11 cellular contexts compared by ENCODE assay signal in the genomic region with DNA sequence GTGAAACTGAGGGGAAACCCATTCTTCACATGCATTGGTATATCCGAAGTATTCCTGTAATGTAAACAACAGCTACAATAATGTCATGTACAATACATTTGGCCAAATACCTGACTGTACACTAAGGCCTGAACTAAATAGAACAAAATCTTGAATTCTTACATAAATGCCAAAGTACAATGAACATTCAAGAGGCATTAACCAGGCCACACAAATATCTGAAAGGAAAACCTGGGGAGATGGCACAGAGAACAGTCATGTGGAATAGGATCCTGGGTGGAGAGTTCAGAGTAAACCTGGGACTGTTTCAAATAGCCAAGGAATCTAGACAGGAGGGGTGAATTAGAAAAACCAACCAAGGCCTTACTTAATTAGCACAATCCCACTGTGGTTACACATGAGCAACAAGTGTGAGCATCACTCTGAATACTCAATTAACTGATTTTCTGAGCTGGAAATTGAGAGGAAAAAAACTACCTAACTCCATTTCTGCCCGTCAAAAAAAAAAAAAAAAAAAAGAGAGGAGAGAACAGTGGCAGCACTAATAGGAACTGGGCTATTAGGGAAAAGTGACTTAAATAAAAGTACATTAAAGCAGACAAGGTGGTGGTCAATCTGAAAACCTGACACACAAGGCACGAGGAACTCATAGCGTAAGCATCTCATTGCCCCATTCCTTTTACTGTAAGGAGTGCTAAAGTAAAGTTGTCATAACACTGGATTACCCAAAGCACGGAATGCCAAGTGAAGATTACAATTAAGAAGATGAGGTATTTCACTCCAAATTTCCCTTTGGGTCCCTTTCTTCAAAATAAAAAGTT. TPM values are rescaled to one million over a fixed set of nuclear protein-coding genes. Genes with fewer than 3 reads are reported as not detected.
A peak's percentile ranks its signal among the peaks of the same experiment; 100 is the strongest.
DNase-seq lines count a peak whose midpoint lies in the region; ATAC-seq, FAIRE-seq and TF ChIP-seq lines count a peak whose summit lies in the region.
"Had no signal": no experiment of that assay in that cellular context is flagged by ENCODE, and none has a peak within 500 bp of the region (broad histone marks: within the 10 kb centered on the region; RNA-seq: fewer than 3 reads in every experiment).

No MANE protein-coding gene starts in this region.

- H3K4me3 Mint-ChIP-seq in brain, result peak overlapping the region in 1 of 5 experiments; percentile 49

- no peak for TF ChIP-seq EP300 in A549 (IDR thresholded peaks at IDR 0.05)

- no peak for ATAC-seq in A549

- H3K36me3 Mint-ChIP-seq in brain, result peaks cover 51% of the 10 kb centered on the region

- no peak overlapping the region for H3K9ac ChIP-seq in mucosa of rectum (ENCODE audit: low read depth in 1 of 2, low read length in 2 of 2)

- H3K4me3 ChIP-seq in A549 (no peak overlapping the region), mucosa of rectum (ENCODE audit: low read length in 2 of 2) (no peak overlapping the region)

- H3K9me3 ChIP-seq in A549 (no peaks in the 10 kb centered on the region), mucosa of rectum (ENCODE audit: control insufficient read depth in 2 of 2, low read length in 2 of 2) (no peaks in the 10 kb centered on the region)

- peak overlapping the region in 3 of 5 experiments; percentile 38 to 76 (median 76) for H3K27ac Mint-ChIP-seq in brain

- H3K27ac ChIP-seq in A549 (no peak overlapping the region), mucosa of rectum (ENCODE audit: low read depth in 2 of 2, low read length in 2 of 2) (peak overlapping the region; percentile 69 to 78)

- DNase-seq in A549 (ENCODE audit: low read depth in 1 of 2, low spot score in 1 of 2), result no peak
- no peak for DNase-seq in HEK293T (ENCODE audit: extremely low spot score)
- DNase-seq in NOMO-1 (lab: John Stamatoyannopoulos, UW; ENCODE audit: unreplicated experiment in 2 of 2), result no peak
- DNase-seq in putamen (ENCODE audit: low spot score), result no peak
- DNase-seq in HCEC 1CT, result no peak
- no peak for DNase-seq in GDM1 (lab: John Stamatoyannopoulos, UW)
- DNase-seq: COR-L47, hypothalamus had no signal

- no peak for TF ChIP-seq RAD21 in A549 (conservative IDR thresholded peaks at IDR 0.05 in 1 of 2, IDR thresholded peaks at IDR 0.05 in 1 of 2)

- H3K27me3 ChIP-seq in mucosa of rectum (ENCODE audit: control insufficient read depth in 2 of 2, insufficient read depth in 2 of 2, low read length in 2 of 2), result no peaks in the 10 kb centered on the region

- 73% methylated on average over 5 of the region's 5 CpGs for WGBS in A549 (ENCODE audit: missing lambda C conversion rate)

- peaks cover 17 to 25% of the 10 kb centered on the region in 2 donors for H3K36me3 ChIP-seq in mucosa of rectum (ENCODE audit: control insufficient read depth in 2 of 2, insufficient read depth in 2 of 2, low read length in 2 of 2)

- no peak for TF ChIP-seq POLR2A in A549 (IDR thresholded peaks at IDR 0.05; ENCODE audit: low read length)

- H3K4me1 ChIP-seq in A549 (peaks cover 54% of the 10 kb centered on the region), mucosa of rectum (ENCODE audit: control insufficient read depth in 2 of 2, insufficient read depth in 2 of 2, low read length in 2 of 2) (peaks cover 47 to 57% of the 10 kb centered on the region in 2 donors)

- peaks cover 5% of the 10 kb centered on the region for H3K27me3 Mint-ChIP-seq in brain

- CTCF ChIA-PET in A549 (lab: Yijun Ruan, JAX) (interaction anchor here (0.6 to 4.6 kb wide), 10 partner anchors 9 to 318 kb away, joined by 3 to 17 read pairs (median 4); no protein-coding TSS in a partner anchor), HEK293T (lab: Yijun Ruan, JAX) (interaction anchor here (1.0 to 1.4 kb wide), 2 partner anchors 13 to 18 kb away, joined by 3 to 9 read pairs; no protein-coding TSS in a partner anchor)

- no peaks in the 10 kb centered on the region for H3K9me3 Mint-ChIP-seq in brain

- H3K4me1 Mint-ChIP-seq in brain, result peaks cover 68% of the 10 kb centered on the region

- TF ChIP-seq CTCF in A549 (IDR thresholded peaks at IDR 0.05) (no peak), brain (conservative IDR thresholded peaks at IDR 0.05) (no peak)

- FAIRE-seq in A549 (lab: Jason Lieb, UNC), result no peak
- FAIRE-seq: bronchial epithelial cell had no signal

- peak overlapping the region; percentile 51 for H3K4me2 ChIP-seq in A549

- POLR2A ChIA-PET in A549 (lab: Yijun Ruan, JAX), result interaction anchor here (0.7 kb wide), 2 partner anchors 123 to 1255 kb away, joined by 4 read pairs; no protein-coding TSS in a partner anchor
- POLR2A ChIA-PET in HEK293T (lab: Yijun Ruan, JAX), result interaction anchor here (0.7 to 2.8 kb wide), 3 partner anchors 11 to 427 kb away, joined by 3 to 42 read pairs (median 3); a partner anchor contains a TSS

TF ChIP-seq in A549, 52 proteins besides CTCF, POLR2A, EP300 and RAD21 (continues in another document):
- TF ChIP-seq JUN (IDR thresholded peaks at IDR 0.05), result no peak
- TF ChIP-seq NR3C1 (IDR thresholded peaks at IDR 0.05), result no peak
- TF ChIP-seq, protein P1, sequence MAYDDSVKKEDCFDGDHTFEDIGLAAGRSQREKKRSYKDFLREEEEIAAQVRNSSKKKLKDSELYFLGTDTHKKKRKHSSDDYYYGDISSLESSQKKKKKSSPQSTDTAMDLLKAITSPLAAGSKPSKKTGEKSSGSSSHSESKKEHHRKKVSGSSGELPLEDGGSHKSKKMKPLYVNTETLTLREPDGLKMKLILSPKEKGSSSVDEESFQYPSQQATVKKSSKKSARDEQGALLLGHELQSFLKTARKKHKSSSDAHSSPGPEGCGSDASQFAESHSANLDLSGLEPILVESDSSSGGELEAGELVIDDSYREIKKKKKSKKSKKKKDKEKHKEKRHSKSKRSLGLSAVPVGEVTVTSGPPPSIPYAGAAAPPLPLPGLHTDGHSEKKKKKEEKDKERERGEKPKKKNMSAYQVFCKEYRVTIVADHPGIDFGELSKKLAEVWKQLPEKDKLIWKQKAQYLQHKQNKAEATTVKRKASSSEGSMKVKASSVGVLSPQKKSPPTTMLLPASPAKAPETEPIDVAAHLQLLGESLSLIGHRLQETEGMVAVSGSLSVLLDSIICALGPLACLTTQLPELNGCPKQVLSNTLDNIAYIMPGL (CRISPR knock-in tag; IDR thresholded peaks at IDR 0.05; ENCODE audit: borderline replicate concordance), result no peak
- TF ChIP-seq, protein P2, sequence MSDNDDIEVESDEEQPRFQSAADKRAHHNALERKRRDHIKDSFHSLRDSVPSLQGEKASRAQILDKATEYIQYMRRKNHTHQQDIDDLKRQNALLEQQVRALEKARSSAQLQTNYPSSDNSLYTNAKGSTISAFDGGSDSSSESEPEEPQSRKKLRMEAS (IDR thresholded peaks at IDR 0.05), result no peak
- no peak for TF ChIP-seq NFE2L2 (conservative IDR thresholded peaks at IDR 0.05; ENCODE audit: low read length)
- no peak for TF ChIP-seq RFX5 (IDR thresholded peaks at IDR 0.05)

TF ChIP-seq in HEK293T, 16 proteins besides CTCF, POLR2A, EP300 and RAD21:
- TF ChIP-seq ZNF384 (IDR thresholded peaks at IDR 0.05) (peak; percentile 50; the same call in 1 of the 2 replicates), ELF4 (IDR thresholded peaks at IDR 0.05) (no peak)

RNA-seq across cellular contexts. Expression of a gene that starts 10.9 kb away (rescaled TPM):
- polyA plus RNA-seq in A549 (2011; rRNA removed) (275 and 342 TPM in 2 replicates), A549 (2017; fragmentation: RNase III; extraction: RNeasy Plus Mini Kit Qiagen cat#74134 plus additional on column Dnase treatment) (225 to 250 TPM (median 240 TPM) in 3 replicates), brain (ENCODE audit: insufficient read depth, low read depth, low replicate concordance) (39.1 TPM)
- polyA plus RNA-seq in A549 (2012; cell fraction: cytosol; rRNA removed), result 210 and 229 TPM in 2 replicates
- polyA plus RNA-seq in A549 (2012; cell fraction: nucleus; rRNA removed), result 367 and 371 TPM in 2 replicates
- 132 and 152 TPM in 2 replicates for polyA minus RNA-seq in A549 (2011; rRNA and poly(A)+ RNA removed)

RNA-seq across cellular contexts. Expression of a gene that starts 11.1 kb away (rescaled TPM):
- polyA plus RNA-seq in A549 (2011; rRNA removed) (41.8 and 47.9 TPM in 2 replicates), A549 (2017; fragmentation: RNase III; extraction: RNeasy Plus Mini Kit Qiagen cat#74134 plus additional on column Dnase treatment) (46.6 to 49.7 TPM (median 46.9 TPM) in 3 replicates), brain (ENCODE audit: insufficient read depth, low read depth, low replicate concordance) (13.5 TPM)
- 13.0 and 14.1 TPM in 2 replicates for polyA plus RNA-seq in A549 (2012; cell fraction: cytosol; rRNA removed)
- polyA plus RNA-seq in A549 (2012; cell fraction: nucleus; rRNA removed), result 14.4 and 21.3 TPM in 2 replicates
- polyA minus RNA-seq in A549 (2011; rRNA and poly(A)+ RNA removed), result 26.2 and 26.5 TPM in 2 replicates

Comparison
In these comparisons a context has a peak if more than half of its experiments do, and no peak if none do; other contexts are left out.
1. H3K27ac ChIP-seq: peak in mucosa of rectum (2 of 2); none in A549 (0 of 2).